Comparison of ENCODE assay signal across 1 cellular context in the genomic region with DNA sequence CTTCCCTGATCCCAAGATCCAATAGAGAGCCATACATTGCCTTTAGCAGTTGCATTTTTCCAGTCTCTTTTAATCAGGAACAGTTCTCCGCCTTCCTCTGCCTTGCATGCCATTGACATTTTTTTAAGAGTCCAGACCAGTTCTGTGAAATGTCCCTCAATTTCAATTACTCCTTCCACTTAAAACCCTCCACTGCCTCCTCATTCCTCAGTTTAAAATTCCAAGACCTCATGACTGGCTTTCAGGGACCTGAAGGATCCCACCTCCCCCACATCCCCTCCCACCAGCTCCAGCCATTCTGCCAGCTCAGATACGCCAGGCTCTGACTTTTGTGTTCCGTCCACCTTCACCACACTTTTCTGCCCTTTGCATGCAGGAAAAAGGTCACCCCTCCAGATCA.
A peak's percentile ranks its signal among the peaks of the same experiment; 100 is the strongest.
TF ChIP-seq lines count a peak whose summit lies in the region.

No MANE protein-coding gene starts in this region.

TF ChIP-seq in SK-N-SH treated with all-trans-retinoic acid at 6 μM for 48 hours, 23 proteins besides CTCF, POLR2A, EP300 and RAD21:
- TF ChIP-seq, protein P1, sequence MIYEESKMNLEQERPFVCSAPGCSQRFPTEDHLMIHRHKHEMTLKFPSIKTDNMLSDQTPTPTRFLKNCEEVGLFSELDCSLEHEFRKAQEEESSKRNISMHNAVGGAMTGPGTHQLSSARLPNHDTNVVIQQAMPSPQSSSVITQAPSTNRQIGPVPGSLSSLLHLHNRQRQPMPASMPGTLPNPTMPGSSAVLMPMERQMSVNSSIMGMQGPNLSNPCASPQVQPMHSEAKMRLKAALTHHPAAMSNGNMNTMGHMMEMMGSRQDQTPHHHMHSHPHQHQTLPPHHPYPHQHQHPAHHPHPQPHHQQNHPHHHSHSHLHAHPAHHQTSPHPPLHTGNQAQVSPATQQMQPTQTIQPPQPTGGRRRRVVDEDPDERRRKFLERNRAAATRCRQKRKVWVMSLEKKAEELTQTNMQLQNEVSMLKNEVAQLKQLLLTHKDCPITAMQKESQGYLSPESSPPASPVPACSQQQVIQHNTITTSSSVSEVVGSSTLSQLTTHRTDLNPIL (CRISPR knock-in tag; IDR thresholded peaks at IDR 0.05; ENCODE audit: low read depth) = no peak
- TF ChIP-seq ESRRG (CRISPR knock-in tag; IDR thresholded peaks at IDR 0.05) (no peak), TOX (CRISPR knock-in tag; IDR thresholded peaks at IDR 0.05; ENCODE audit: borderline replicate concordance) (0 out of 2 replicates have a peak, but pooled peaks have one; percentile 14), OSR1 (CRISPR knock-in tag; IDR thresholded peaks at IDR 0.05) (no peak), ISL1 (CRISPR knock-in tag; IDR thresholded peaks at IDR 0.05) (peak; percentile 66)
